16 cellular contexts compared by ENCODE assay signal in genomic region chr10:96690755-96691730, GRCh38. TPM values are rescaled to one million over a fixed set of nuclear protein-coding genes. Genes with fewer than 3 reads are reported as not detected.
A peak's percentile ranks its signal among the peaks of the same experiment; 100 is the strongest.
DNase-seq lines count a peak whose midpoint lies in the region; ATAC-seq and TF ChIP-seq lines count a peak whose summit lies in the region.
"Had no signal": no experiment of that assay in that cellular context is flagged by ENCODE, and none has a peak within 500 bp of the region (broad histone marks: within the 10 kb centered on the region; RNA-seq: fewer than 3 reads in every experiment).

No MANE protein-coding gene starts in this region.

- in situ Hi-C loops in GM13976 (cut with MboI; ENCODE audit: low sequenced_read_pairs, unreplicated experiment), result no loop called here

- 63 to 64% methylated on average over 8 of the region's 9 CpGs for WGBS in esophagus squamous epithelium, 2 donors

- TF ChIP-seq CTCF in chondrocyte (IDR thresholded peaks at IDR 0.05), result peak; percentile 56
- no peak for TF ChIP-seq CTCF in esophagus squamous epithelium (IDR thresholded peaks at IDR 0.05)
- no peak for TF ChIP-seq CTCF in GM13976 (IDR thresholded peaks at IDR 0.05; ENCODE audit: borderline replicate concordance, control extremely low read depth, extremely low read depth, insufficient read depth, missing control alignments)

- no peaks in the 10 kb centered on the region for H3K27me3 Mint-ChIP-seq in activated CD8-positive, alpha-beta memory T cell treated with anti-CD3 and anti-CD28 coated beads, Interleukin-2, amount 10 ng/mL, durations not matched to agents 7 days and 5 days
- H3K27me3 Mint-ChIP-seq in IgD-negative memory B cell (no peaks in the 10 kb centered on the region), chondrocyte (ENCODE audit: low read depth) (no peaks in the 10 kb centered on the region)
- no peaks in the 10 kb centered on the region for H3K27me3 Mint-ChIP-seq in stimulated activated naive B cell treated with anti-CD40 and anti-IgM and Interleukin-4, amounts not matched to agents 10 μg/mL and 1 μg/mL and 100 μg/mL, for 72 hours
- H3K27me3 Mint-ChIP-seq: activated naive CD4-positive, alpha-beta T cell treated with anti-CD3 and anti-CD28 coated beads, Interleukin-2, amount 50 U/mL, for 24 hours had no signal

- H3K27ac ChIP-seq in esophagus squamous epithelium, result no peak overlapping the region
- H3K27ac ChIP-seq: dorsolateral prefrontal cortex, ovary had no signal

- no peaks in the 10 kb centered on the region for H3K36me3 Mint-ChIP-seq in activated CD8-positive, alpha-beta memory T cell treated with anti-CD3 and anti-CD28 coated beads, Interleukin-2, amount 10 ng/mL, durations not matched to agents 7 days and 5 days
- H3K36me3 Mint-ChIP-seq in IgD-negative memory B cell, result peaks cover 6% of the 10 kb centered on the region
- no peaks in the 10 kb centered on the region for H3K36me3 Mint-ChIP-seq in chondrocyte (ENCODE audit: low read depth)
- H3K36me3 Mint-ChIP-seq in stimulated activated naive B cell treated with anti-CD40 and anti-IgM and Interleukin-4, amounts not matched to agents 10 μg/mL and 1 μg/mL and 100 μg/mL, for 72 hours, result peaks cover 36 to 60% of the 10 kb centered on the region in 2 donors
- H3K36me3 Mint-ChIP-seq: activated naive CD4-positive, alpha-beta T cell treated with anti-CD3 and anti-CD28 coated beads, Interleukin-2, amount 50 U/mL, for 24 hours had no signal

- ATAC-seq in activated CD8-positive, alpha-beta memory T cell treated with anti-CD3 and anti-CD28 coated beads, Interleukin-2, amount 10 ng/mL, durations not matched to agents 7 days and 5 days, result peak; percentile 65
- peak; percentile 69 to 77 for ATAC-seq in stimulated activated naive B cell treated with anti-CD40 and anti-IgM and Interleukin-4, amounts not matched to agents 10 μg/mL and 1 μg/mL and 100 μg/mL, for 72 hours (replicated peaks)
- ATAC-seq: activated CD4-positive, CD25-positive, alpha-beta regulatory T cell treated with anti-CD3 and anti-CD28 coated beads, Interleukin-2, amount 50 U/mL, for 24 hours had no signal

- no peaks in the 10 kb centered on the region for H3K9me3 Mint-ChIP-seq in activated CD8-positive, alpha-beta memory T cell treated with anti-CD3 and anti-CD28 coated beads, Interleukin-2, amount 10 ng/mL, durations not matched to agents 7 days and 5 days (ENCODE audit: low read depth)
- H3K9me3 Mint-ChIP-seq in IgD-negative memory B cell, result no peaks in the 10 kb centered on the region
- H3K9me3 Mint-ChIP-seq in chondrocyte (ENCODE audit: low read depth), result no peaks in the 10 kb centered on the region
- H3K9me3 Mint-ChIP-seq in stimulated activated naive B cell treated with anti-CD40 and anti-IgM and Interleukin-4, amounts not matched to agents 10 μg/mL and 1 μg/mL and 100 μg/mL, for 72 hours, result peaks cover 3 to 4% of the 10 kb centered on the region in 2 donors
- H3K9me3 Mint-ChIP-seq: activated naive CD4-positive, alpha-beta T cell treated with anti-CD3 and anti-CD28 coated beads, Interleukin-2, amount 50 U/mL, for 24 hours had no signal

- intact Hi-C loops in esophagus squamous epithelium (cut with DNase I), result no loop called here

- CTCF ChIA-PET in activated CD8-positive, alpha-beta memory T cell treated with anti-CD3 and anti-CD28 coated beads, Interleukin-2, amount 10 ng/mL, durations not matched to agents 7 days and 5 days (lab: Charles Lee), result interaction anchor here (0.6 to 1.8 kb wide), 8 partner anchors 21 to 51 kb away, joined by 3 to 7 read pairs (median 4); no protein-coding TSS in a partner anchor

- no peaks in the 10 kb centered on the region for H3K4me1 ChIP-seq in esophagus squamous epithelium

- peaks cover 54% of the 10 kb centered on the region for H3K4me1 Mint-ChIP-seq in activated CD8-positive, alpha-beta memory T cell treated with anti-CD3 and anti-CD28 coated beads, Interleukin-2, amount 10 ng/mL, durations not matched to agents 7 days and 5 days
- H3K4me1 Mint-ChIP-seq in IgD-negative memory B cell (peaks cover 70 to 75% (median 72%) of the 10 kb centered on the region in 3 donors), chondrocyte (ENCODE audit: low read depth) (peaks cover 40% of the 10 kb centered on the region)
- peaks cover 65 to 94% of the 10 kb centered on the region in 2 donors for H3K4me1 Mint-ChIP-seq in stimulated activated naive B cell treated with anti-CD40 and anti-IgM and Interleukin-4, amounts not matched to agents 10 μg/mL and 1 μg/mL and 100 μg/mL, for 72 hours

- H3K9me3 ChIP-seq in esophagus squamous epithelium, result no peaks in the 10 kb centered on the region
- H3K9me3 ChIP-seq: ovary had no signal

- no peaks in the 10 kb centered on the region for H3K27me3 ChIP-seq in esophagus squamous epithelium
- H3K27me3 ChIP-seq: ovary had no signal

- H3K4me3 Mint-ChIP-seq in activated CD8-positive, alpha-beta memory T cell treated with anti-CD3 and anti-CD28 coated beads, Interleukin-2, amount 10 ng/mL, durations not matched to agents 7 days and 5 days, result no peak overlapping the region
- H3K4me3 Mint-ChIP-seq in IgD-negative memory B cell, result peak overlapping the region in 3 of 4 donors; percentile 52 to 85 (median 64)
- H3K4me3 Mint-ChIP-seq in chondrocyte (ENCODE audit: unreplicated experiment), result no peak overlapping the region
- H3K4me3 Mint-ChIP-seq in stimulated activated naive B cell treated with anti-CD40 and anti-IgM and Interleukin-4, amounts not matched to agents 10 μg/mL and 1 μg/mL and 100 μg/mL, for 72 hours, result peak overlapping the region in 1 of 2 donors; percentile 12
- H3K4me3 Mint-ChIP-seq: activated naive CD4-positive, alpha-beta T cell treated with anti-CD3 and anti-CD28 coated beads, Interleukin-2, amount 50 U/mL, for 24 hours had no signal

- H3K27ac Mint-ChIP-seq in activated CD8-positive, alpha-beta memory T cell treated with anti-CD3 and anti-CD28 coated beads, Interleukin-2, amount 10 ng/mL, durations not matched to agents 7 days and 5 days, result no peak overlapping the region
- H3K27ac Mint-ChIP-seq in IgD-negative memory B cell (peak overlapping the region; percentile 60 to 81 (median 69)), chondrocyte (ENCODE audit: unreplicated experiment) (peak overlapping the region; percentile 82)
- peak overlapping the region; percentile 82 for H3K27ac Mint-ChIP-seq in stimulated activated naive B cell treated with anti-CD40 and anti-IgM and Interleukin-4, amounts not matched to agents 10 μg/mL and 1 μg/mL and 100 μg/mL, for 72 hours
- H3K27ac Mint-ChIP-seq: activated naive CD4-positive, alpha-beta T cell treated with anti-CD3 and anti-CD28 coated beads, Interleukin-2, amount 50 U/mL, for 24 hours had no signal

- no peak for TF ChIP-seq POLR2A in esophagus squamous epithelium (IDR thresholded peaks at IDR 0.05)

- peak; percentile 63 for DNase-seq in activated CD8-positive, alpha-beta memory T cell treated with anti-CD3 and anti-CD28 coated beads, Interleukin-2, amount 10 ng/mL, durations not matched to agents 7 days and 5 days
- no peak for DNase-seq in activated CD8-positive, alpha-beta memory T cell treated with anti-CD3 and anti-CD28 coated beads for 24 hours
- no peak for DNase-seq in chondrocyte (ENCODE audit: low spot score)
- no peak for DNase-seq in stimulated activated naive B cell treated with anti-CD40 and anti-IgM and Interleukin-4, amounts not matched to agents 10 μg/mL and 1 μg/mL and 100 μg/mL, for 72 hours
- DNase-seq in stimulated activated CD8-positive, alpha-beta memory T cell treated with anti-CD3 and anti-CD28 coated beads, Interleukin-4, amount 100 ng/mL, for 48 hours, result no peak
- DNase-seq in esophagus squamous epithelium (lab: John Stamatoyannopoulos, UW), result no peak
- no peak for DNase-seq in GM13976 (ENCODE audit: low spot score)
- DNase-seq: dorsolateral prefrontal cortex; HCEC 1CT; NCI-H510A treated with DMSO at 0.1 percent for 48 hours; ovary; SIG-M5; stimulated activated CD4-positive, alpha-beta T cell treated with anti-CD3 and anti-CD28 coated beads, Interleukin-4, amount 100 ng/mL, for 1 hour had no signal

- H3K36me3 ChIP-seq in esophagus squamous epithelium, result no peaks in the 10 kb centered on the region
- H3K36me3 ChIP-seq: ovary had no signal

- no peak overlapping the region for H3K4me3 ChIP-seq in esophagus squamous epithelium
- H3K4me3 ChIP-seq: dorsolateral prefrontal cortex, ovary had no signal

RNA-seq across cellular contexts. Expression of gene PIK3AP1, which starts 29.3 kb away (rescaled TPM):
- total RNA-seq in activated CD8-positive, alpha-beta memory T cell treated with anti-CD3 and anti-CD28 coated beads, Interleukin-2, amount 10 ng/mL, durations not matched to agents 7 days and 5 days, result 10 to 100 TPM in 1 of 2 experiments, 1 to 10 TPM in 1; 8.7 to 11.5 TPM
- polyA plus RNA-seq in IgD-negative memory B cell, result 174 TPM
- total RNA-seq in chondrocyte (9.7 to 12.4 TPM (median 9.9 TPM) in 3 replicates), esophagus squamous epithelium (1 to 10 TPM in 3 of 4 donors, under 1 TPM in 1; 0.57 to 7.6 (median 3.7) TPM)

Comparison
In these comparisons a context has a peak if more than half of its experiments do, and no peak if none do; other contexts are left out.
1. H3K4me3 Mint-ChIP-seq: peak in IgD-negative memory B cell (3 of 4); none in activated CD8-positive, alpha-beta memory T cell treated with anti-CD3 and anti-CD28 coated beads, Interleukin-2, amount 10 ng/mL, durations not matched to agents 7 days and 5 days (single experiment) and chondrocyte (single experiment).